Comparison of ENCODE assay signal across 1 cellular context in the genomic region with DNA sequence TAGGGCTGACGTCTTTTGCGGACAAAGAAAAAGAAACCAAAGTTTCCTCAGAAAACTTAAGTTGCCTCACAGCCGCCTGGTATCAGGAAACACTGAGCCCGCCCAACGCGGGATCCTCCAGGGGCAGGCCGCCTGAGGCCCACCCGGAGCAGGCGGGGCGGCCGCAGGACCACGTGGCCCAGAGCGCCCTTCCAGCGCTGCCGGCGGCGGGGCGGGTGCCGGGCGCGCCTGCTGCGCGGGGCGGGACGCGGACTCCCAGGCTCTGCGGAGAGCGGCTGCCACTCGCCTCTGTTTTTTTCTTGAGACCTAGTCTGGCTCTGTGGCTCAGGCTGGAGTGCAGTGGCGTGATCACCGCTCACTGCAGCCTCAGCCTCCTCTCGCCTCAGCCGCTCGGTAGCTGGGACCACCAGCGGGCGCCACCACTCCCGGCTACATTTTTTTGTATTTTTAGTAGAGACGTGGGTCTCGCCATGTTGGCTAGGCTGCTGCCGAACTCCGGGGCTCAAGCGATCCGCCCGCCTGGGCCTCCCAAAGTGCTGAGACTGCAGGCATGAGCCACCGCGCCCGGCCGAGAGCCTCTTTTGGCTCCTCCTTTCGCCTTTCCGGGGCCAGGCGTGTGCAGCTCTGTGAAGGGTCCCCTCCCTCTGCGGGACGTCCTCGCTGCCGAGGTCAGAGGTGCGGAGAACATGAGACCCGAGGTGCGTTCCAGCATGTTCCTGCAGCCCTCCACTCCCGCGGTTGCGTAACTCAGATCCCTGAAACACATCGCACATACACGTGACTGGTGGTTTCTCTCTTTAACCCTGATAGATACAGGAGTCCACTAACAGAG.
A peak's percentile ranks its signal among the peaks of the same experiment; 100 is the strongest.
TF ChIP-seq lines count a peak whose summit lies in the region.

No MANE protein-coding gene starts in this region.

TF ChIP-seq in HepG2, 621 proteins besides CTCF, POLR2A, EP300 and RAD21 (continued from another document and continues in another):
- TF ChIP-seq ZFP36 (IDR thresholded peaks at IDR 0.05; ENCODE audit: borderline replicate concordance, low read depth, low read length, partially characterized antibody) = no peak
- peak; percentile 34 for TF ChIP-seq ZNF713 (CRISPR knock-in tag; IDR thresholded peaks at IDR 0.05)
- no peak for TF ChIP-seq MBNL3 (CRISPR knock-in tag; conservative IDR thresholded peaks at IDR 0.05)
- TF ChIP-seq HOXA9 (CRISPR knock-in tag; IDR thresholded peaks at IDR 0.05; ENCODE audit: borderline replicate concordance) = no peak
- TF ChIP-seq, protein P1, sequence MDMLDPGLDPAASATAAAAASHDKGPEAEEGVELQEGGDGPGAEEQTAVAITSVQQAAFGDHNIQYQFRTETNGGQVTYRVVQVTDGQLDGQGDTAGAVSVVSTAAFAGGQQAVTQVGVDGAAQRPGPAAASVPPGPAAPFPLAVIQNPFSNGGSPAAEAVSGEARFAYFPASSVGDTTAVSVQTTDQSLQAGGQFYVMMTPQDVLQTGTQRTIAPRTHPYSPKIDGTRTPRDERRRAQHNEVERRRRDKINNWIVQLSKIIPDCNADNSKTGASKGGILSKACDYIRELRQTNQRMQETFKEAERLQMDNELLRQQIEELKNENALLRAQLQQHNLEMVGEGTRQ (IDR thresholded peaks at IDR 0.05; ENCODE audit: low read depth, low read length) = peak; percentile 60
- TF ChIP-seq, protein P1 (CRISPR knock-in tag; IDR thresholded peaks at IDR 0.05; ENCODE audit: borderline replicate concordance) = peak; percentile 85; the same call in 1 of the 2 replicates
- TF ChIP-seq EED (CRISPR knock-in tag; IDR thresholded peaks at IDR 0.05) = peak; percentile 92
- TF ChIP-seq YEATS2 (CRISPR knock-in tag; IDR thresholded peaks at IDR 0.05; ENCODE audit: borderline replicate concordance) = peak; percentile 83
- TF ChIP-seq, protein P2, sequence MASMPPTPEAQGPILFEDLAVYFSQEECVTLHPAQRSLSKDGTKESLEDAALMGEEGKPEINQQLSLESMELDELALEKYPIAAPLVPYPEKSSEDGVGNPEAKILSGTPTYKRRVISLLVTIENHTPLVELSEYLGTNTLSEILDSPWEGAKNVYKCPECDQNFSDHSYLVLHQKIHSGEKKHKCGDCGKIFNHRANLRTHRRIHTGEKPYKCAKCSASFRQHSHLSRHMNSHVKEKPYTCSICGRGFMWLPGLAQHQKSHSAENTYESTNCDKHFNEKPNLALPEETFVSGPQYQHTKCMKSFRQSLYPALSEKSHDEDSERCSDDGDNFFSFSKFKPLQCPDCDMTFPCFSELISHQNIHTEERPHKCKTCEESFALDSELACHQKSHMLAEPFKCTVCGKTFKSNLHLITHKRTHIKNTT (CRISPR knock-in tag; IDR thresholded peaks at IDR 0.05) = no peak
- TF ChIP-seq KDM6A (CRISPR knock-in tag; IDR thresholded peaks at IDR 0.05; ENCODE audit: low read depth) = peak; percentile 69; the same call in 1 of the 2 replicates
- TF ChIP-seq ZSCAN21 (CRISPR knock-in tag; IDR thresholded peaks at IDR 0.05; ENCODE audit: borderline replicate concordance) = peak; percentile 99
- TF ChIP-seq, protein P3, sequence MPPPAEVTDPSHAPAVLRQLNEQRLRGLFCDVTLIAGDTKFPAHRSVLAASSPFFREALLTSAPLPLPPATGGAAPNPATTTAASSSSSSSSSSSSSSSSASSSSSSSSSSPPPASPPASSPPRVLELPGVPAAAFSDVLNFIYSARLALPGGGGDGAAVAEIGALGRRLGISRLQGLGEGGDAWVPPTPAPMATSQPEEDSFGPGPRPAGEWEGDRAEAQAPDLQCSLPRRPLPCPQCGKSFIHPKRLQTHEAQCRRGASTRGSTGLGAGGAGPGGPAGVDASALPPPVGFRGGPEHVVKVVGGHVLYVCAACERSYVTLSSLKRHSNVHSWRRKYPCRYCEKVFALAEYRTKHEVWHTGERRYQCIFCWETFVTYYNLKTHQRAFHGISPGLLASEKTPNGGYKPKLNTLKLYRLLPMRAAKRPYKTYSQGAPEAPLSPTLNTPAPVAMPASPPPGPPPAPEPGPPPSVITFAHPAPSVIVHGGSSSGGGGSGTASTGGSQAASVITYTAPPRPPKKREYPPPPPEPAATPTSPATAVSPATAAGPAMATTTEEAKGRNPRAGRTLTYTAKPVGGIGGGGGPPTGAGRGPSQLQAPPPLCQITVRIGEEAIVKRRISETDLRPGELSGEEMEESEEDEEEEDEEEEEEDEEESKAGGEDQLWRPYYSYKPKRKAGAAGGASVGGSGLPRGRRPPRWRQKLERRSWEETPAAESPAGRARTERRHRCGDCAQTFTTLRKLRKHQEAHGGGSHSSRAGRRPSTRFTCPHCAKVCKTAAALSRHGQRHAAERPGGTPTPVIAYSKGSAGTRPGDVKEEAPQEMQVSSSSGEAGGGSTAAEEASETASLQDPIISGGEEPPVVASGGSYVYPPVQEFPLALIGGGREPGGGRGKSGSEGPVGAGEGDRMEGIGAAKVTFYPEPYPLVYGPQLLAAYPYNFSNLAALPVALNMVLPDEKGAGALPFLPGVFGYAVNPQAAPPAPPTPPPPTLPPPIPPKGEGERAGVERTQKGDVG (CRISPR knock-in tag; IDR thresholded peaks at IDR 0.05; ENCODE audit: borderline replicate concordance) = peak; percentile 94; the same call in 1 of the 2 replicates
- TF ChIP-seq, protein P4, sequence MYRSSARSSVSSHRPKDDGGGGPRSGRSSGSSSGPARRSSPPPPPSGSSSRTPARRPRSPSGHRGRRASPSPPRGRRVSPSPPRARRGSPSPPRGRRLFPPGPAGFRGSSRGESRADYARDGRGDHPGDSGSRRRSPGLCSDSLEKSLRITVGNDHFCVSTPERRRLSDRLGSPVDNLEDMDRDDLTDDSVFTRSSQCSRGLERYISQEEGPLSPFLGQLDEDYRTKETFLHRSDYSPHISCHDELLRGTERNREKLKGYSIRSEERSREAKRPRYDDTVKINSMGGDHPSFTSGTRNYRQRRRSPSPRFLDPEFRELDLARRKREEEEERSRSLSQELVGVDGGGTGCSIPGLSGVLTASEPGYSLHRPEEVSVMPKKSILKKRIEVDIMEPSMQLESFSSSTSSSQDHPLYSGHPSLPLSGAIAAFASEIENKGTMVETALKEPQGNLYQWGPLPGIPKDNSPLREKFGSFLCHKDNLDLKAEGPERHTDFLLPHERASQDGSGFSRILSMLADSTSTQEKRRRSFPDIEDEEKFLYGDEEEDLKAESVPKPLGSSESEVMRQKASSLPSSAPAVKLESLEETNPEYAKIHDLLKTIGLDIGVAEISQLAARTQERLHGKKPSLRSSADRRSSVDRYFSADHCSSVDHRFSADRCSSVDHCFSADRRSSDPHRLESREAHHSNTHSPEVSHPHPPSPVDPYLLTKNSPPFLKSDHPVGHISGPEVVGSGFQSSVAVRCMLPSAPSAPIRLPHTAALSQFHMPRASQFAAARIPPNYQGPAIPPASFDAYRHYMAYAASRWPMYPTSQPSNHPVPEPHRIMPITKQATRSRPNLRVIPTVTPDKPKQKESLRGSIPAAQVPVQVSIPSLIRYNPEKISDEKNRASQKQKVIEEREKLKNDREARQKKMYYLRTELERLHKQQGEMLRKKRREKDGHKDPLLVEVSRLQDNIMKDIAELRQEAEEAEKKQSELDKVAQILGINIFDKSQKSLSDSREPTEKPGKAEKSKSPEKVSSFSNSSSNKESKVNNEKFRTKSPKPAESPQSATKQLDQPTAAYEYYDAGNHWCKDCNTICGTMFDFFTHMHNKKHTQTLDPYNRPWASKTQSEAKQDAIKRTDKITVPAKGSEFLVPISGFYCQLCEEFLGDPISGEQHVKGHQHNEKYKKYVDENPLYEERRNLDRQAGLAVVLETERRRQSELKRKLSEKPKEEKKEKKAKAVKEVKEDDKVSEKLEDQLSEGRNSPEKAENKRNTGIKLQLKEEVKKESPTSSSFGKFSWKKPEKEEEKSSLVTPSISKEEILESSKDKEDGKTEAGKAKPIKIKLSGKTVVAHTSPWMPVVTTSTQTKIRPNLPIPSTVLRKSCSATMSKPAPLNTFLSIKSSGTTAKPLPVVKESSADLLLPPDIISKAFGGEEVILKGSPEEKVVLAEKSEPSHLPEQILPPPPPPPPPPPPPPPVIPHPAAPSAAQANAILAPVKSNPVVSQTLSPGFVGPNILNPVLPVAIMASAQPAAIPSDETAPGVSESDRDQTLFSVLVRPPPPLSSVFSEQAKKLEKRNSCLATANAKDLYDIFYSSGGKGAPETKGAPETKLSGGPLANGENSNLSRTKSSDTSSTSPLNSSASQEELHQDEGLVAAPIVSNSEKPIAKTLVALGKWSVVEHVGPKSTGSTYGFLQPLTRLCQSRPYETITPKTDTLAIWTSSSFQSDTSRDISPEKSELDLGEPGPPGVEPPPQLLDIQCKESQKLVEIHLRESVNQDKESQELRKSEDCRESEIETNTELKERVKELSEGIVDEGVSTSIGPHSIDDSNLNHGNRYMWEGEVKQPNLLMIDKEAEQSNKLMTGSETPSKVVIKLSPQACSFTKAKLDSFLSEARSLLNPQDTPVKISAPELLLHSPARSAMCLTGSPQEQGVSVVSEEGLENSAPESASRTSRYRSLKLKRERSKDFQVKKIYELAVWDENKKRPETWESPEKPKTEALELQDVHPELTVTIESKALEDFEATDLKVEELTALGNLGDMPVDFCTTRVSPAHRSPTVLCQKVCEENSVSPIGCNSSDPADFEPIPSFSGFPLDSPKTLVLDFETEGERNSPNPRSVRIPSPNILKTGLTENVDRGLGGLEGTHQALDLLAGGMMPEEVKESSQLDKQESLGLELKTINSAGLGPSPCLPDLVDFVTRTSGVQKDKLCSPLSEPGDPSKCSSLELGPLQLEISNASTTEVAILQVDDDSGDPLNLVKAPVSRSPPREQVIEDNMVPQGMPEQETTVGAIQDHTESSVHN (CRISPR knock-in tag; IDR thresholded peaks at IDR 0.05) = peak; percentile 100
- TF ChIP-seq ATF1 (CRISPR knock-in tag; IDR thresholded peaks at IDR 0.05) = no peak
- TF ChIP-seq, protein P5, sequence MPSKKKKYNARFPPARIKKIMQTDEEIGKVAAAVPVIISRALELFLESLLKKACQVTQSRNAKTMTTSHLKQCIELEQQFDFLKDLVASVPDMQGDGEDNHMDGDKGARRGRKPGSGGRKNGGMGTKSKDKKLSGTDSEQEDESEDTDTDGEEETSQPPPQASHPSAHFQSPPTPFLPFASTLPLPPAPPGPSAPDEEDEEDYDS (CRISPR knock-in tag; IDR thresholded peaks at IDR 0.05) = peak; percentile 80
- TF ChIP-seq ZBTB38 (CRISPR knock-in tag; IDR thresholded peaks at IDR 0.05) = peak; percentile 92
- TF ChIP-seq, protein P6, sequence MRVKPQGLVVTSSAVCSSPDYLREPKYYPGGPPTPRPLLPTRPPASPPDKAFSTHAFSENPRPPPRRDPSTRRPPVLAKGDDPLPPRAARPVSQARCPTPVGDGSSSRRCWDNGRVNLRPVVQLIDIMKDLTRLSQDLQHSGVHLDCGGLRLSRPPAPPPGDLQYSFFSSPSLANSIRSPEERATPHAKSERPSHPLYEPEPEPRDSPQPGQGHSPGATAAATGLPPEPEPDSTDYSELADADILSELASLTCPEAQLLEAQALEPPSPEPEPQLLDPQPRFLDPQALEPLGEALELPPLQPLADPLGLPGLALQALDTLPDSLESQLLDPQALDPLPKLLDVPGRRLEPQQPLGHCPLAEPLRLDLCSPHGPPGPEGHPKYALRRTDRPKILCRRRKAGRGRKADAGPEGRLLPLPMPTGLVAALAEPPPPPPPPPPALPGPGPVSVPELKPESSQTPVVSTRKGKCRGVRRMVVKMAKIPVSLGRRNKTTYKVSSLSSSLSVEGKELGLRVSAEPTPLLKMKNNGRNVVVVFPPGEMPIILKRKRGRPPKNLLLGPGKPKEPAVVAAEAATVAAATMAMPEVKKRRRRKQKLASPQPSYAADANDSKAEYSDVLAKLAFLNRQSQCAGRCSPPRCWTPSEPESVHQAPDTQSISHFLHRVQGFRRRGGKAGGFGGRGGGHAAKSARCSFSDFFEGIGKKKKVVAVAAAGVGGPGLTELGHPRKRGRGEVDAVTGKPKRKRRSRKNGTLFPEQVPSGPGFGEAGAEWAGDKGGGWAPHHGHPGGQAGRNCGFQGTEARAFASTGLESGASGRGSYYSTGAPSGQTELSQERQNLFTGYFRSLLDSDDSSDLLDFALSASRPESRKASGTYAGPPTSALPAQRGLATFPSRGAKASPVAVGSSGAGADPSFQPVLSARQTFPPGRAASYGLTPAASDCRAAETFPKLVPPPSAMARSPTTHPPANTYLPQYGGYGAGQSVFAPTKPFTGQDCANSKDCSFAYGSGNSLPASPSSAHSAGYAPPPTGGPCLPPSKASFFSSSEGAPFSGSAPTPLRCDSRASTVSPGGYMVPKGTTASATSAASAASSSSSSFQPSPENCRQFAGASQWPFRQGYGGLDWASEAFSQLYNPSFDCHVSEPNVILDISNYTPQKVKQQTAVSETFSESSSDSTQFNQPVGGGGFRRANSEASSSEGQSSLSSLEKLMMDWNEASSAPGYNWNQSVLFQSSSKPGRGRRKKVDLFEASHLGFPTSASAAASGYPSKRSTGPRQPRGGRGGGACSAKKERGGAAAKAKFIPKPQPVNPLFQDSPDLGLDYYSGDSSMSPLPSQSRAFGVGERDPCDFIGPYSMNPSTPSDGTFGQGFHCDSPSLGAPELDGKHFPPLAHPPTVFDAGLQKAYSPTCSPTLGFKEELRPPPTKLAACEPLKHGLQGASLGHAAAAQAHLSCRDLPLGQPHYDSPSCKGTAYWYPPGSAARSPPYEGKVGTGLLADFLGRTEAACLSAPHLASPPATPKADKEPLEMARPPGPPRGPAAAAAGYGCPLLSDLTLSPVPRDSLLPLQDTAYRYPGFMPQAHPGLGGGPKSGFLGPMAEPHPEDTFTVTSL (CRISPR knock-in tag; IDR thresholded peaks at IDR 0.05; ENCODE audit: borderline replicate concordance) = peak; percentile 82
- TF ChIP-seq IKZF4 (CRISPR knock-in tag; IDR thresholded peaks at IDR 0.05; ENCODE audit: borderline replicate concordance, low read depth, not compliant biosample characterization) = peak; percentile 83
- TF ChIP-seq, protein P7, sequence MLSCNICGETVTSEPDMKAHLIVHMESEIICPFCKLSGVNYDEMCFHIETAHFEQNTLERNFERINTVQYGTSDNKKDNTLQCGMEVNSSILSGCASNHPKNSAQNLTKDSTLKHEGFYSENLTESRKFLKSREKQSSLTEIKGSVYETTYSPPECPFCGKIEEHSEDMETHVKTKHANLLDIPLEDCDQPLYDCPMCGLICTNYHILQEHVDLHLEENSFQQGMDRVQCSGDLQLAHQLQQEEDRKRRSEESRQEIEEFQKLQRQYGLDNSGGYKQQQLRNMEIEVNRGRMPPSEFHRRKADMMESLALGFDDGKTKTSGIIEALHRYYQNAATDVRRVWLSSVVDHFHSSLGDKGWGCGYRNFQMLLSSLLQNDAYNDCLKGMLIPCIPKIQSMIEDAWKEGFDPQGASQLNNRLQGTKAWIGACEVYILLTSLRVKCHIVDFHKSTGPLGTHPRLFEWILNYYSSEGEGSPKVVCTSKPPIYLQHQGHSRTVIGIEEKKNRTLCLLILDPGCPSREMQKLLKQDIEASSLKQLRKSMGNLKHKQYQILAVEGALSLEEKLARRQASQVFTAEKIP (CRISPR knock-in tag; IDR thresholded peaks at IDR 0.05; ENCODE audit: borderline replicate concordance) = no peak
- TF ChIP-seq ZNF879 (CRISPR knock-in tag; IDR thresholded peaks at IDR 0.05) = peak; percentile 95; the same call in 1 of the 2 replicates
- TF ChIP-seq ATAD3A (CRISPR knock-in tag; IDR thresholded peaks at IDR 0.05) = 0 out of 2 replicates have a peak, but pooled peaks have one; percentile 59
- TF ChIP-seq FOXC1 (CRISPR knock-in tag; IDR thresholded peaks at IDR 0.05; ENCODE audit: borderline replicate concordance) = peak; percentile 100
- peak; percentile 92 for TF ChIP-seq ZNF205 (CRISPR knock-in tag; IDR thresholded peaks at IDR 0.05)
- peak; percentile 76; the same call in 1 of the 2 replicates for TF ChIP-seq ZNF451 (CRISPR knock-in tag; IDR thresholded peaks at IDR 0.05)
- no peak; the same call in 1 of the 2 replicates for TF ChIP-seq RBAK (CRISPR knock-in tag; IDR thresholded peaks at IDR 0.05)
- peak; percentile 49; the same call in 1 of the 2 replicates for TF ChIP-seq PHF20 (CRISPR knock-in tag; IDR thresholded peaks at IDR 0.05)
- TF ChIP-seq NCOR1 (IDR thresholded peaks at IDR 0.05; ENCODE audit: borderline replicate concordance, low read length) = peak; percentile 59
